ENCODE assay signal across 23 cellular contexts in genomic region chr15:79366691-79367090, GRCh38.
"Had no signal": no experiment of that assay in that cellular context is flagged by ENCODE, and none has a peak within 500 bp of the region (broad histone marks: within the 10 kb centered on the region; RNA-seq: fewer than 3 reads in every experiment).

No MANE protein-coding gene starts in this region.

- DNase-seq: dorsolateral prefrontal cortex; effector CD4-positive, alpha-beta T cell; foreskin fibroblast; gastrocnemius medialis; head of caudate nucleus; kidney; left cardiac atrium; left lung; mesenchymal stem cell; naive thymus-derived CD8-positive, alpha-beta T cell; nephron progenitor cell; nucleus accumbens; right cardiac atrium; sigmoid colon; stimulated activated CD4-positive, alpha-beta T cell treated with anti-CD3 and anti-CD28 coated beads, Interleukin-2, amount 100 ng/mL, for 24 hours; stimulated activated CD4-positive, alpha-beta T cell treated with anti-CD3 and anti-CD28 coated beads, Interleukin-4, amount 100 ng/mL, for 24 hours; stimulated activated naive CD4-positive, alpha-beta T cell treated with Interleukin-2 at 50 U/mL for 16 hours; stomach; testis; tibial artery had no signal

- H3K36me3 ChIP-seq: gastrocnemius medialis, left lung, prostate gland, sigmoid colon, stomach, tibial artery, vagina had no signal

- H3K4me1 ChIP-seq: gastrocnemius medialis, left lung, prostate gland, sigmoid colon, stomach, testis, tibial artery, vagina had no signal

- H3K4me3 Mint-ChIP-seq: naive thymus-derived CD8-positive, alpha-beta T cell; nephron progenitor cell; stimulated activated effector memory CD8-positive, alpha-beta T cell treated with anti-CD3 and anti-CD28 coated beads, Interleukin-12 subunit alpha, Interleukin-12 subunit beta, amount 100 ng/mL, for 72 hours had no signal

- H3K27me3 ChIP-seq: dorsolateral prefrontal cortex, gastrocnemius medialis, left lung, sigmoid colon, stomach, testis, tibial artery, vagina had no signal

- H3K4me1 Mint-ChIP-seq: naive thymus-derived CD8-positive, alpha-beta T cell; stimulated activated effector memory CD8-positive, alpha-beta T cell treated with anti-CD3 and anti-CD28 coated beads, Interleukin-12 subunit alpha, Interleukin-12 subunit beta, amount 100 ng/mL, for 72 hours had no signal

- H3K36me3 Mint-ChIP-seq: stimulated activated effector memory CD8-positive, alpha-beta T cell treated with anti-CD3 and anti-CD28 coated beads, Interleukin-12 subunit alpha, Interleukin-12 subunit beta, amount 100 ng/mL, for 72 hours had no signal

- H3K27ac Mint-ChIP-seq: naive thymus-derived CD8-positive, alpha-beta T cell; nephron progenitor cell; stimulated activated effector memory CD8-positive, alpha-beta T cell treated with anti-CD3 and anti-CD28 coated beads, Interleukin-12 subunit alpha, Interleukin-12 subunit beta, amount 100 ng/mL, for 72 hours had no signal

- H3K9me3 Mint-ChIP-seq: naive thymus-derived CD8-positive, alpha-beta T cell; stimulated activated effector memory CD8-positive, alpha-beta T cell treated with anti-CD3 and anti-CD28 coated beads, Interleukin-12 subunit alpha, Interleukin-12 subunit beta, amount 100 ng/mL, for 72 hours had no signal

- H3K9me3 ChIP-seq: gastrocnemius medialis, left lung, prostate gland, sigmoid colon, stomach, testis, tibial artery, vagina had no signal

- H3K27ac ChIP-seq: dorsolateral prefrontal cortex, gastrocnemius medialis, left lung, prostate gland, sigmoid colon, stomach, testis, tibial artery, vagina had no signal

- H3K4me3 ChIP-seq: dorsolateral prefrontal cortex, gastrocnemius medialis, left lung, prostate gland, sigmoid colon, stomach, testis, tibial artery, vagina had no signal

- H3K27me3 Mint-ChIP-seq: naive thymus-derived CD8-positive, alpha-beta T cell had no signal
